25 cellular contexts compared by ENCODE assay signal in the genomic region with DNA sequence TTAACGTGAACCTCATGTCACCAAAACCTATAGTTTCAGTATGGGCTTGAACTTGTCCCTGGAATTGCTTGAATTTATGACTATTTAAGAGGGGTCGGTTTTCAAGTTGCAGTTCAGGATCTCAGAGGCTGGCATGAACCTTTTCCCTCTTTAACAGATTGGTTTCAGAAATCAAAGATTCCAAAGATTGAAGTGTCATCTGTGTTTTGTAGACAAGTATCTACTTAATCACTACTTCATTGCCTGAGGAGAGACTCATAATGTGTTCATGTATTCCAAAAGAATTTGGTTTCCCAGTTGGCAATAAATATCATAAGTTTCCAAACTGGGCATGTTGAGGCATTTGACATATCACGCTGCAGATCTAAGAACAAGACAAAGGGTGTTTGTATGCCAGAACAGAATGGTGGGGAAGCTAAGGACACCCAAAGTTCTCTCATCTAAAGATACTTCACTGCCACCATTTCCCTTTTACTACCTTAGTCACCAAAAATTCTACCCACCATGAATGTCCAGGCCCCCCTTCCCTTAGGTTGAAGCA.
"Had no signal": no experiment of that assay in that cellular context is flagged by ENCODE, and none has a peak within 500 bp of the region (broad histone marks: within the 10 kb centered on the region; RNA-seq: fewer than 3 reads in every experiment).

No MANE protein-coding gene starts in this region.

- H3K36me3 ChIP-seq: cardiac muscle cell, colonic mucosa, esophagus muscularis mucosa had no signal

- H3K4me3 ChIP-seq: body of pancreas, cardiac muscle cell, colonic mucosa, esophagus muscularis mucosa had no signal

- ATAC-seq: activated T-cell treated with anti-CD3 and anti-CD28 coated beads, Interleukin-2, amount 50 U/mL, for 4 hours; activated T-helper 17 cell treated with anti-CD3 and anti-CD28 coated beads, Interleukin-2, amount 50 U/mL, for 72 hours; body of pancreas had no signal

- DNase-seq: activated CD4-positive, alpha-beta memory T cell treated with anti-CD3 and anti-CD28 coated beads, Interleukin-2, amount 10 ng/mL, durations not matched to agents 7 days and 5 days; activated CD4-positive, alpha-beta T cell treated with anti-CD3 and anti-CD28 coated beads for 4 hours; activated CD4-positive, alpha-beta T cell treated with anti-CD3 and anti-CD28 coated beads, Interleukin-2, amount 10 ng/mL, durations not matched to agents 7 days and 5 days; activated CD4-positive, alpha-beta T cell treated with anti-CD3 and anti-CD28 coated beads, Interleukin-2, amount 50 U/mL, for 4 hours; activated CD4-positive, CD25-positive, alpha-beta regulatory T cell; activated CD4-positive, CD25-positive, alpha-beta regulatory T cell treated with anti-CD3 and anti-CD28 coated beads, Interleukin-2, amount 50 U/mL, for 72 hours; activated effector memory CD4-positive, alpha-beta T cell treated with Interleukin-2 at 50 U/mL for 16 hours; activated gamma-delta T cell treated with Interleukin-2 at 50 U/mL for 16 hours; activated naive CD4-positive, alpha-beta T cell treated with anti-CD3 and anti-CD28 coated beads, Interleukin-2, amount 50 U/mL, for 16 hours; activated naive CD4-positive, alpha-beta T cell treated with Interleukin-2 at 50 U/mL for 16 hours; activated T-cell treated with anti-CD3 and anti-CD28 coated beads, Interleukin-2, amount 50 U/mL, for 4 hours; amygdala; aorta; body of pancreas; central memory CD4-positive, alpha-beta T cell; cerebellar nuclear complex; colonic mucosa; effector CD8-positive, alpha-beta T cell; erythroblast; head of caudate nucleus; hippocampal formation; T-helper 2 cell had no signal

- H3K27me3 ChIP-seq: body of pancreas, cardiac muscle cell, colonic mucosa, esophagus muscularis mucosa had no signal

- H3K27ac ChIP-seq: body of pancreas, cardiac muscle cell, colonic mucosa, esophagus muscularis mucosa had no signal

- H3K4me1 ChIP-seq: body of pancreas, colonic mucosa had no signal

- H3K9me3 ChIP-seq: body of pancreas, colonic mucosa, esophagus muscularis mucosa had no signal
